1 cellular context compared by ENCODE assay signal in the genomic region with DNA sequence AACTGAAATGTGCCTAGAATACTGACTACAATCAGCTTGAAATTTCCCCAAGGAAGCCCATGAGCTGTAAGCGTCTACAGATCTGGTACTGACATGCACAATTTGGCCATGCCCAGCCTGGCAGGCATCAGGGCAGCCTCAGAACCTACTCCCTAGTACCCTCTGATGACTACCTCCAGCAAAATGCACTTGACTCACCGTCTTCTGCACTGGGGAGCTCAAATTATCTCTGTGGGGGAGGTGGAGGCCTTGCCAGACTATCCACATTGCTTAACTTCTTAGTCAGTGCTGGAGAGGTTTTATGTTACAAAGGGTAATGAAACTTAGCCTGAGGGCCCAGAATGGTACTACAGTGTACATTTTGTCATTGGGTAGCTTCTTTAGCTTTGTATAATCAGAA.
A peak's percentile ranks its signal among the peaks of the same experiment; 100 is the strongest.
TF ChIP-seq lines count a peak whose summit lies in the region.

No MANE protein-coding gene starts in this region.

TF ChIP-seq in K562, 482 proteins besides CTCF, POLR2A, EP300 and RAD21 (continued from another document):
- TF ChIP-seq, protein P1, sequence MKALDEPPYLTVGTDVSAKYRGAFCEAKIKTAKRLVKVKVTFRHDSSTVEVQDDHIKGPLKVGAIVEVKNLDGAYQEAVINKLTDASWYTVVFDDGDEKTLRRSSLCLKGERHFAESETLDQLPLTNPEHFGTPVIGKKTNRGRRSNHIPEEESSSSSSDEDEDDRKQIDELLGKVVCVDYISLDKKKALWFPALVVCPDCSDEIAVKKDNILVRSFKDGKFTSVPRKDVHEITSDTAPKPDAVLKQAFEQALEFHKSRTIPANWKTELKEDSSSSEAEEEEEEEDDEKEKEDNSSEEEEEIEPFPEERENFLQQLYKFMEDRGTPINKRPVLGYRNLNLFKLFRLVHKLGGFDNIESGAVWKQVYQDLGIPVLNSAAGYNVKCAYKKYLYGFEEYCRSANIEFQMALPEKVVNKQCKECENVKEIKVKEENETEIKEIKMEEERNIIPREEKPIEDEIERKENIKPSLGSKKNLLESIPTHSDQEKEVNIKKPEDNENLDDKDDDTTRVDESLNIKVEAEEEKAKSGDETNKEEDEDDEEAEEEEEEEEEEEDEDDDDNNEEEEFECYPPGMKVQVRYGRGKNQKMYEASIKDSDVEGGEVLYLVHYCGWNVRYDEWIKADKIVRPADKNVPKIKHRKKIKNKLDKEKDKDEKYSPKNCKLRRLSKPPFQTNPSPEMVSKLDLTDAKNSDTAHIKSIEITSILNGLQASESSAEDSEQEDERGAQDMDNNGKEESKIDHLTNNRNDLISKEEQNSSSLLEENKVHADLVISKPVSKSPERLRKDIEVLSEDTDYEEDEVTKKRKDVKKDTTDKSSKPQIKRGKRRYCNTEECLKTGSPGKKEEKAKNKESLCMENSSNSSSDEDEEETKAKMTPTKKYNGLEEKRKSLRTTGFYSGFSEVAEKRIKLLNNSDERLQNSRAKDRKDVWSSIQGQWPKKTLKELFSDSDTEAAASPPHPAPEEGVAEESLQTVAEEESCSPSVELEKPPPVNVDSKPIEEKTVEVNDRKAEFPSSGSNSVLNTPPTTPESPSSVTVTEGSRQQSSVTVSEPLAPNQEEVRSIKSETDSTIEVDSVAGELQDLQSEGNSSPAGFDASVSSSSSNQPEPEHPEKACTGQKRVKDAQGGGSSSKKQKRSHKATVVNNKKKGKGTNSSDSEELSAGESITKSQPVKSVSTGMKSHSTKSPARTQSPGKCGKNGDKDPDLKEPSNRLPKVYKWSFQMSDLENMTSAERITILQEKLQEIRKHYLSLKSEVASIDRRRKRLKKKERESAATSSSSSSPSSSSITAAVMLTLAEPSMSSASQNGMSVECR (CRISPR knock-in tag; IDR thresholded peaks at IDR 0.05), result no peak
- TF ChIP-seq ZSCAN32 (CRISPR knock-in tag; IDR thresholded peaks at IDR 0.05) (0 out of 2 replicates have a peak, but pooled peaks have one; percentile 25), CEBPG (CRISPR knock-in tag; IDR thresholded peaks at IDR 0.05) (no peak), CEBPG (tag; conservative IDR thresholded peaks at IDR 0.05 in 1 of 2, IDR thresholded peaks at IDR 0.05 in 1 of 2) (peak; percentile 58 to 83; a peak in 3 of 4 replicates), JUND (IDR thresholded peaks at IDR 0.05; ENCODE audit: borderline replicate concordance, low read depth, low read length) (no peak), JUND (tag; IDR thresholded peaks at IDR 0.05; ENCODE audit: borderline replicate concordance, low read depth, low read length) (no peak), CEBPB (tag; IDR thresholded peaks at IDR 0.05) (peak; percentile 65), FOSL1 (tag; conservative IDR thresholded peaks at IDR 0.05) (peak; percentile 59)
- TF ChIP-seq, protein P2, sequence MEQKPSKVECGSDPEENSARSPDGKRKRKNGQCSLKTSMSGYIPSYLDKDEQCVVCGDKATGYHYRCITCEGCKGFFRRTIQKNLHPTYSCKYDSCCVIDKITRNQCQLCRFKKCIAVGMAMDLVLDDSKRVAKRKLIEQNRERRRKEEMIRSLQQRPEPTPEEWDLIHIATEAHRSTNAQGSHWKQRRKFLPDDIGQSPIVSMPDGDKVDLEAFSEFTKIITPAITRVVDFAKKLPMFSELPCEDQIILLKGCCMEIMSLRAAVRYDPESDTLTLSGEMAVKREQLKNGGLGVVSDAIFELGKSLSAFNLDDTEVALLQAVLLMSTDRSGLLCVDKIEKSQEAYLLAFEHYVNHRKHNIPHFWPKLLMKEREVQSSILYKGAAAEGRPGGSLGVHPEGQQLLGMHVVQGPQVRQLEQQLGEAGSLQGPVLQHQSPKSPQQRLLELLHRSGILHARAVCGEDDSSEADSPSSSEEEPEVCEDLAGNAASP (IDR thresholded peaks at IDR 0.05), result no peak
- TF ChIP-seq, protein P3, sequence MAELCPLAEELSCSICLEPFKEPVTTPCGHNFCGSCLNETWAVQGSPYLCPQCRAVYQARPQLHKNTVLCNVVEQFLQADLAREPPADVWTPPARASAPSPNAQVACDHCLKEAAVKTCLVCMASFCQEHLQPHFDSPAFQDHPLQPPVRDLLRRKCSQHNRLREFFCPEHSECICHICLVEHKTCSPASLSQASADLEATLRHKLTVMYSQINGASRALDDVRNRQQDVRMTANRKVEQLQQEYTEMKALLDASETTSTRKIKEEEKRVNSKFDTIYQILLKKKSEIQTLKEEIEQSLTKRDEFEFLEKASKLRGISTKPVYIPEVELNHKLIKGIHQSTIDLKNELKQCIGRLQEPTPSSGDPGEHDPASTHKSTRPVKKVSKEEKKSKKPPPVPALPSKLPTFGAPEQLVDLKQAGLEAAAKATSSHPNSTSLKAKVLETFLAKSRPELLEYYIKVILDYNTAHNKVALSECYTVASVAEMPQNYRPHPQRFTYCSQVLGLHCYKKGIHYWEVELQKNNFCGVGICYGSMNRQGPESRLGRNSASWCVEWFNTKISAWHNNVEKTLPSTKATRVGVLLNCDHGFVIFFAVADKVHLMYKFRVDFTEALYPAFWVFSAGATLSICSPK (IDR thresholded peaks at IDR 0.05; ENCODE audit: borderline replicate concordance), result no peak
- TF ChIP-seq, protein P4, sequence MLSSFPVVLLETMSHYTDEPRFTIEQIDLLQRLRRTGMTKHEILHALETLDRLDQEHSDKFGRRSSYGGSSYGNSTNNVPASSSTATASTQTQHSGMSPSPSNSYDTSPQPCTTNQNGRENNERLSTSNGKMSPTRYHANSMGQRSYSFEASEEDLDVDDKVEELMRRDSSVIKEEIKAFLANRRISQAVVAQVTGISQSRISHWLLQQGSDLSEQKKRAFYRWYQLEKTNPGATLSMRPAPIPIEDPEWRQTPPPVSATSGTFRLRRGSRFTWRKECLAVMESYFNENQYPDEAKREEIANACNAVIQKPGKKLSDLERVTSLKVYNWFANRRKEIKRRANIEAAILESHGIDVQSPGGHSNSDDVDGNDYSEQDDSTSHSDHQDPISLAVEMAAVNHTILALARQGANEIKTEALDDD (IDR thresholded peaks at IDR 0.05), result peak; percentile 41; the same call in 1 of the 2 replicates
